In the genomic region with DNA sequence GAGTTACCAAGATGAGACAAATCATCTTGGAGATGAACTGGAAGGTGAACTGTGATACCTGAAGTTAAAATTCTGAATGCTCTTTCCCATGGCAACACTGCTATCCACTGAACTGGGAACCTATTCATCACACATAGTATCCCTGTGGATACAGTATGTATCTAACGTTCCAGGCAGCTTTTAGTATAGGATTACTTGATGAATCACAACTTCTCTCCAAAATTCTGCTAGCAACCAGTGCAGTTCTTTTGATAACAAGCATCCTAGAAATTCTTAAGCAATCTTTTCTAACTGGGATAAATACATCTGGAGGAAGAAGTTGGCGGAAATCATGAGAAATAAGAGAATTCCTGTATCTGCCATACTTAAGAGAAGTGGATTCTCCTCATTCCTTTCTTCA, we compare ENCODE assay signal across 1 cellular context.
TF ChIP-seq lines count a peak whose summit lies in the region.

No MANE protein-coding gene starts in this region.

TF ChIP-seq in GM23338, 12 proteins besides CTCF, POLR2A, EP300 and RAD21:
- TF ChIP-seq, protein P1, sequence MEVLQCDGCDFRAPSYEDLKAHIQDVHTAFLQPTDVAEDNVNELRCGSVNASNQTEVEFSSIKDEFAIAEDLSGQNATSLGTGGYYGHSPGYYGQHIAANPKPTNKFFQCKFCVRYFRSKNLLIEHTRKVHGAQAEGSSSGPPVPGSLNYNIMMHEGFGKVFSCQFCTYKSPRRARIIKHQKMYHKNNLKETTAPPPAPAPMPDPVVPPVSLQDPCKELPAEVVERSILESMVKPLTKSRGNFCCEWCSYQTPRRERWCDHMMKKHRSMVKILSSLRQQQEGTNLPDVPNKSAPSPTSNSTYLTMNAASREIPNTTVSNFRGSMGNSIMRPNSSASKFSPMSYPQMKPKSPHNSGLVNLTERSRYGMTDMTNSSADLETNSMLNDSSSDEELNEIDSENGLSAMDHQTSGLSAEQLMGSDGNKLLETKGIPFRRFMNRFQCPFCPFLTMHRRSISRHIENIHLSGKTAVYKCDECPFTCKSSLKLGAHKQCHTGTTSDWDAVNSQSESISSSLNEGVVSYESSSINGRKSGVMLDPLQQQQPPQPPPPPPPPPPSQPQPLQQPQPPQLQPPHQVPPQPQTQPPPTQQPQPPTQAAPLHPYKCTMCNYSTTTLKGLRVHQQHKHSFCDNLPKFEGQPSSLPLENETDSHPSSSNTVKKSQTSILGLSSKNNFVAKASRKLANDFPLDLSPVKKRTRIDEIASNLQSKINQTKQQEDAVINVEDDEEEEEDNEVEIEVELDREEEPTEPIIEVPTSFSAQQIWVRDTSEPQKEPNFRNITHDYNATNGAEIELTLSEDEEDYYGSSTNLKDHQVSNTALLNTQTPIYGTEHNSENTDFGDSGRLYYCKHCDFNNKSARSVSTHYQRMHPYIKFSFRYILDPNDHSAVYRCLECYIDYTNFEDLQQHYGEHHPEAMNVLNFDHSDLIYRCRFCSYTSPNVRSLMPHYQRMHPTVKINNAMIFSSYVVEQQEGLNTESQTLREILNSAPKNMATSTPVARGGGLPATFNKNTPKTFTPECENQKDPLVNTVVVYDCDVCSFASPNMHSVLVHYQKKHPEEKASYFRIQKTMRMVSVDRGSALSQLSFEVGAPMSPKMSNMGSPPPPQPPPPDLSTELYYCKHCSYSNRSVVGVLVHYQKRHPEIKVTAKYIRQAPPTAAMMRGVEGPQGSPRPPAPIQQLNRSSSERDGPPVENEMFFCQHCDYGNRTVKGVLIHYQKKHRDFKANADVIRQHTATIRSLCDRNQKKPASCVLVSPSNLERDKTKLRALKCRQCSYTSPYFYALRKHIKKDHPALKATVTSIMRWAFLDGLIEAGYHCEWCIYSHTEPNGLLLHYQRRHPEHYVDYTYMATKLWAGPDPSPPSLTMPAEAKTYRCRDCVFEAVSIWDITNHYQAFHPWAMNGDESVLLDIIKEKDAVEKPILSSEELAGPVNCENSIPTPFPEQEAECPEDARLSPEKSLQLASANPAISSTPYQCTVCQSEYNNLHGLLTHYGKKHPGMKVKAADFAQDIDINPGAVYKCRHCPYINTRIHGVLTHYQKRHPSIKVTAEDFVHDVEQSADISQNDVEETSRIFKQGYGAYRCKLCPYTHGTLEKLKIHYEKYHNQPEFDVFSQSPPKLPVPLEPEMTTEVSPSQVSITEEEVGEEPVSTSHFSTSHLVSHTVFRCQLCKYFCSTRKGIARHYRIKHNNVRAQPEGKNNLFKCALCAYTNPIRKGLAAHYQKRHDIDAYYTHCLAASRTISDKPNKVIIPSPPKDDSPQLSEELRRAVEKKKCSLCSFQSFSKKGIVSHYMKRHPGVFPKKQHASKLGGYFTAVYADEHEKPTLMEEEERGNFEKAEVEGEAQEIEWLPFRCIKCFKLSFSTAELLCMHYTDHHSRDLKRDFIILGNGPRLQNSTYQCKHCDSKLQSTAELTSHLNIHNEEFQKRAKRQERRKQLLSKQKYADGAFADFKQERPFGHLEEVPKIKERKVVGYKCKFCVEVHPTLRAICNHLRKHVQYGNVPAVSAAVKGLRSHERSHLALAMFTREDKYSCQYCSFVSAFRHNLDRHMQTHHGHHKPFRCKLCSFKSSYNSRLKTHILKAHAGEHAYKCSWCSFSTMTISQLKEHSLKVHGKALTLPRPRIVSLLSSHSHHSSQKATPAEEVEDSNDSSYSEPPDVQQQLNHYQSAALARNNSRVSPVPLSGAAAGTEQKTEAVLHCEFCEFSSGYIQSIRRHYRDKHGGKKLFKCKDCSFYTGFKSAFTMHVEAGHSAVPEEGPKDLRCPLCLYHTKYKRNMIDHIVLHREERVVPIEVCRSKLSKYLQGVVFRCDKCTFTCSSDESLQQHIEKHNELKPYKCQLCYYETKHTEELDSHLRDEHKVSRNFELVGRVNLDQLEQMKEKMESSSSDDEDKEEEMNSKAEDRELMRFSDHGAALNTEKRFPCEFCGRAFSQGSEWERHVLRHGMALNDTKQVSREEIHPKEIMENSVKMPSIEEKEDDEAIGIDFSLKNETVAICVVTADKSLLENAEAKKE (CRISPR knock-in tag; IDR thresholded peaks at IDR 0.05), result no peak
- TF ChIP-seq ZNF331 (CRISPR knock-in tag; IDR thresholded peaks at IDR 0.05; ENCODE audit: low read depth), result no peak
TF ChIP-seq in GM23338: peak in this region for 0.
